ENCODE assay signal across 1 cellular context in the genomic region with DNA sequence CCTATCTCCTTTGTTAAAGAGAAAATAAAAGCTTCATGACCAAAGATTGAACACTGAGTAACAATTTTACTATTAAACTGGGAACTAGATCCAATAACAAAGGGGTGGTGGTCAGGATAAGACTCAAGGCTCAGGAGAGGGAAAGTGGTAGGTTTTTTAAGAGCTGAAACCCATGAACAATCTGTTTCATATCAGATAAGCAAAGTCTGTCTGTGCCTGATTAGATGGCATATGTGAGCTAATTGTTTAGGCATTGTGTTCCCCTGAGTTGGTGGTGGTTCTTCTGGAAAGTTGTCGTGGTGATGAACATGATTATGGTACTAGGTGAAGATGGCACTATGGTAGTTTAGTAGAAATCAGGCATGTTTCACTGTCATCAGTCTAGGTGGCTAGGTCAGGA.
TF ChIP-seq lines count a peak whose summit lies in the region.

No MANE protein-coding gene starts in this region.

TF ChIP-seq in IMR-90, 13 proteins besides CTCF, POLR2A, EP300 and RAD21 (continued from another document):
- TF ChIP-seq USF2 (IDR thresholded peaks at IDR 0.05; ENCODE audit: low read depth, low read length) = no peak
